8 cellular contexts compared by ENCODE assay signal in the genomic region with DNA sequence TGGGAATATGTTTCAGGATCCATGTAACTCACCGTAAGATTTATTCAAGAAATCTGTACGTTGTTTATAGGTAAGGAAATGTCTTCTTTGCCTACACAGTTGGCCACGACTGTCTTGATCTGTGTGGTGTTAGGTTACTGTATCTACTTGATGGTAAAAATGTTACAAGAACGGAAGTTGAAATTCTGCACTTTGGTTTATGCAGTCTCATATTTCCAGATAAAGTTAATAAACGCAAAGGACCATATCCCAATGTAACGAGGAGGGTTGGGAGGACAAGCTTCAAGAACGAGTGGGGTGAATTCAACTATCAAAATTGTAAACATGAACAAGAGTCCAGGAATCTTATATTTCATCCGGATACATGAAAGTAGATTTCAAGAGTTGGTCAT. TPM values are rescaled to one million over a fixed set of nuclear protein-coding genes. Genes with fewer than 3 reads are reported as not detected.
A peak's percentile ranks its signal among the peaks of the same experiment; 100 is the strongest.
DNase-seq lines count a peak whose midpoint lies in the region; ATAC-seq lines count a peak whose summit lies in the region.

No MANE protein-coding gene starts in this region.

- peak overlapping the region; percentile 99 for H3K27ac ChIP-seq in thymus (ENCODE audit: low read depth)

- H3K36me3 Mint-ChIP-seq in stimulated activated naive CD8-positive, alpha-beta T cell treated with anti-CD3 and anti-CD28 coated beads, Interleukin-15, Interleukin-2, amounts not matched to agents 100 ng/mL and 50 ng/mL, for 24 hours (ENCODE audit: low read depth) = peaks cover 3% of the 10 kb centered on the region

- H3K4me1 Mint-ChIP-seq in stimulated activated naive CD8-positive, alpha-beta T cell treated with anti-CD3 and anti-CD28 coated beads, Interleukin-15, Interleukin-2, amounts not matched to agents 100 ng/mL and 50 ng/mL, for 24 hours (ENCODE audit: low read depth) = peaks cover 24% of the 10 kb centered on the region

- 20% methylated on average over 8 of the region's 8 CpGs for WGBS in thymus

- ATAC-seq in stimulated activated naive CD8-positive, alpha-beta T cell treated with anti-CD3 and anti-CD28 coated beads, Interleukin-15, Interleukin-2, amounts not matched to agents 100 U/mL and 50 U/mL, for 24 hours = no peak
- ATAC-seq in HG03565 (IDR thresholded peaks at IDR 0.05; ENCODE audit: unreplicated experiment) (no peak), GM21786 (IDR thresholded peaks at IDR 0.05; ENCODE audit: unreplicated experiment) (no peak)

- no peaks in the 10 kb centered on the region for H3K9me3 Mint-ChIP-seq in stimulated activated naive CD8-positive, alpha-beta T cell treated with anti-CD3 and anti-CD28 coated beads, Interleukin-15, Interleukin-2, amounts not matched to agents 100 ng/mL and 50 ng/mL, for 24 hours

- no peaks in the 10 kb centered on the region for H3K27me3 Mint-ChIP-seq in stimulated activated naive CD8-positive, alpha-beta T cell treated with anti-CD3 and anti-CD28 coated beads, Interleukin-15, Interleukin-2, amounts not matched to agents 100 ng/mL and 50 ng/mL, for 24 hours

- peaks cover 14% of the 10 kb centered on the region for H3K4me1 ChIP-seq in thymus (ENCODE audit: control insufficient read depth, insufficient read depth, low read length)

- H3K9me3 ChIP-seq in thymus (ENCODE audit: control insufficient read depth) = no peaks in the 10 kb centered on the region

- peak overlapping the region; percentile 98 for H3K4me3 Mint-ChIP-seq in stimulated activated naive CD8-positive, alpha-beta T cell treated with anti-CD3 and anti-CD28 coated beads, Interleukin-15, Interleukin-2, amounts not matched to agents 100 ng/mL and 50 ng/mL, for 24 hours

- no peaks in the 10 kb centered on the region for H3K36me3 ChIP-seq in thymus (ENCODE audit: control insufficient read depth, insufficient read depth)

- no peak for DNase-seq in stimulated activated naive CD8-positive, alpha-beta T cell treated with anti-CD3 and anti-CD28 coated beads, Interleukin-15, Interleukin-2, amounts not matched to agents 100 U/mL and 50 U/mL, for 24 hours
- DNase-seq in amniotic stem cell (lab: John Stamatoyannopoulos, UW) (peak; percentile 6), kidney tubule cell (ENCODE audit: low spot score) (peak; percentile 23), HK-2 (ENCODE audit: unreplicated experiment) (no peak)

- peak overlapping the region; percentile 97 for H3K4me3 ChIP-seq in thymus (ENCODE audit: low read length)

- H3K27ac Mint-ChIP-seq in stimulated activated naive CD8-positive, alpha-beta T cell treated with anti-CD3 and anti-CD28 coated beads, Interleukin-15, Interleukin-2, amounts not matched to agents 100 ng/mL and 50 ng/mL, for 24 hours = peak overlapping the region; percentile 99

- H3K27me3 ChIP-seq in thymus (ENCODE audit: control insufficient read depth, insufficient read depth) = no peaks in the 10 kb centered on the region

RNA-seq across cellular contexts. Expression of gene USF3, which starts 1.0 kb away (rescaled TPM):
- 8.6 TPM for polyA plus RNA-seq in thymus

RNA-seq across cellular contexts. Expression of gene NAA50, which starts 50.6 kb away (rescaled TPM):
- 43.6 TPM for polyA plus RNA-seq in thymus

RNA-seq across cellular contexts. Expression of gene ATP6V1A, which starts 51.4 kb away (rescaled TPM):
- 30.0 TPM for polyA plus RNA-seq in thymus

Comparison
In these comparisons a context has a peak if more than half of its experiments do, and no peak if none do; other contexts are left out.
1. DNase-seq: peak in amniotic stem cell (single experiment) and kidney tubule cell (single experiment); none in stimulated activated naive CD8-positive, alpha-beta T cell treated with anti-CD3 and anti-CD28 coated beads, Interleukin-15, Interleukin-2, amounts not matched to agents 100 U/mL and 50 U/mL, for 24 hours (single experiment) and HK-2 (single experiment).